Comparison of ENCODE assay signal across 10 cellular contexts in the genomic region with DNA sequence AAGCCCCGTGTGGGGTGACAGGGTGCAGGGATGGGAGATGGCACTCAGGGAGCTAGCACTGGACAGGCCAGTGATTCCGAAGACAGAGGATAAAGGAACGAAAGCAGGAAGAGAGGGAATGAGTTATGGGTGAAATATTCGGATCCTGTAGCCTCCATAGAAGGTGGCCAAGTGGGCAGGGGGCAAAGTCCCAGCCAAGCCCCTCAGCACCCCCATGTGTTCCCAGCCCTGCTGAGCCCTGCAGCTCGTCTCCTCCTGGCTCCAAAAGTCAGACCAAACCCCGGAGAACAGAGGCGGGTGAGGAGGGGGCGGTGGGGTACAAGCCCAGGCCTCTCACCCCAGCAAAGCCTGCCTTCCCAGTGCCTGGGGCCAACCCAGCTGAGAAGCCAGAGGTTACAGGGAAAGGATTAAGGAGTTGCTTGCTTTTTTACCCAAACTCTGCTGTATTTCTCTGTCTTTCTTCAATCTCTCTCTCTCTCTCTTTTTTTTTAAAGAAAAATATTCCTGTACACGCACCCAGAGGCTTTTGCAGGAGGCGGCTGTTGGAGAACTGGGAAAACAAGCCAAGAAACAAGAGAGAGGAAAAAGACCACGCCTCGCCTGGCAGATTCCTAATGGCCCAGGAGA. TPM values are rescaled to one million over a fixed set of nuclear protein-coding genes. Genes with fewer than 3 reads are reported as not detected.
DNase-seq lines count a peak whose midpoint lies in the region; ATAC-seq and TF ChIP-seq lines count a peak whose summit lies in the region.
"Had no signal": no experiment of that assay in that cellular context is flagged by ENCODE, and none has a peak within 500 bp of the region (broad histone marks: within the 10 kb centered on the region; RNA-seq: fewer than 3 reads in every experiment).

No MANE protein-coding gene starts in this region.

- TF ChIP-seq CTCF in Panc1 (IDR thresholded peaks at IDR 0.05) (no peak), esophagus squamous epithelium (IDR thresholded peaks at IDR 0.05) (no peak)

- POLR2A ChIA-PET in Panc1 (lab: Charles Lee): no interaction called here

- H3K36me3 ChIP-seq in Panc1 (ENCODE audit: control insufficient read depth, insufficient read depth, low read length): no peaks in the 10 kb centered on the region
- H3K36me3 ChIP-seq in esophagus squamous epithelium: no peaks in the 10 kb centered on the region
- no peaks in the 10 kb centered on the region for H3K36me3 ChIP-seq in muscle layer of duodenum (ENCODE audit: control insufficient read depth in 1 of 2, insufficient read depth in 2 of 2, low read length in 2 of 2)
- H3K36me3 ChIP-seq in thymus (ENCODE audit: control insufficient read depth, insufficient read depth): no peaks in the 10 kb centered on the region

- BruUV-seq in Panc1 (replicated peaks; lab: Mats Ljungman, UMichigan): no TSS peak

- 16 to 32% methylated on average over 7 of the region's 12 CpGs for WGBS in esophagus squamous epithelium, 2 donors
- WGBS in thymus: 88% methylated on average over 12 of the region's 12 CpGs

- DNase-seq in Panc1 (ENCODE audit: low read depth, low spot score) (no peak), esophagus squamous epithelium (lab: John Stamatoyannopoulos, UW) (no peak), midbrain (lab: John Stamatoyannopoulos, UW) (no peak), SHP77 (lab: John Stamatoyannopoulos, UW) (no peak)
- DNase-seq in NK-92 treated with Interleukin-12 subunit alpha and Interleukin-12 subunit beta, amount 100 ng/mL, for 24 hours (lab: John Stamatoyannopoulos, UW): no peak
- DNase-seq: activated CD4-positive, CD25-positive, alpha-beta regulatory T cell; NCI-H446 treated with DMSO at 0.1 percent for 48 hours had no signal

- intact Hi-C loops in Panc1 (cut with micrococcal nuclease; ENCODE audit: unreplicated experiment) (no loop called here), esophagus squamous epithelium (cut with DNase I) (no loop called here)

- no peak overlapping the region for H3K4me3 ChIP-seq in Panc1 (ENCODE audit: low read depth in 2 of 2, low read length in 2 of 2)
- peak overlapping the region in 3 of 4 donors; percentile 11 to 37 (median 17) for H3K4me3 ChIP-seq in esophagus squamous epithelium
- H3K4me3 ChIP-seq in muscle layer of duodenum (ENCODE audit: low read depth in 1 of 2, low read length in 2 of 2): no peak overlapping the region
- no peak overlapping the region for H3K4me3 ChIP-seq in thymus (ENCODE audit: low read length)

- peak overlapping the region; percentile 71 for H3K27ac ChIP-seq in Panc1 (ENCODE audit: low read length)
- H3K27ac ChIP-seq in esophagus squamous epithelium: peak overlapping the region; percentile 92 to 96 (median 94)
- H3K27ac ChIP-seq in muscle layer of duodenum (ENCODE audit: low read length): peak overlapping the region; percentile 30
- peak overlapping the region; percentile 72 for H3K27ac ChIP-seq in thymus (ENCODE audit: low read depth)

- in situ Hi-C loops in Panc1 (cut with HindIII; ENCODE audit: low pct_unique_long_range_greater_than_20kb, low sequenced_read_pairs): no loop called here

- H3K9me3 ChIP-seq in Panc1 (ENCODE audit: control insufficient read depth, insufficient read depth, low read depth, low read length) (no peaks in the 10 kb centered on the region), esophagus squamous epithelium (no peaks in the 10 kb centered on the region), muscle layer of duodenum (ENCODE audit: control insufficient read depth in 1 of 2, low read length in 2 of 2) (no peaks in the 10 kb centered on the region), thymus (ENCODE audit: control insufficient read depth) (no peaks in the 10 kb centered on the region)

- CTCF ChIA-PET in Panc1 (lab: Charles Lee): no interaction called here

- H3K4me1 ChIP-seq in Panc1 (ENCODE audit: control insufficient read depth, insufficient read depth, low read length) (peaks cover 13% of the 10 kb centered on the region), esophagus squamous epithelium (peaks cover 36 to 64% (median 37%) of the 10 kb centered on the region in 3 donors), muscle layer of duodenum (ENCODE audit: control insufficient read depth in 1 of 2, insufficient read depth in 2 of 2, low read length in 2 of 2) (peaks cover 16 to 19% of the 10 kb centered on the region in 2 donors), thymus (ENCODE audit: control insufficient read depth, insufficient read depth, low read length) (no peaks in the 10 kb centered on the region)

- ATAC-seq in Panc1 (0 out of 2 replicates have a peak, but pooled peaks have one; percentile 14), HG03108 (IDR thresholded peaks at IDR 0.05; ENCODE audit: unreplicated experiment) (no peak)

- no peak for TF ChIP-seq POLR2A in esophagus squamous epithelium (IDR thresholded peaks at IDR 0.05)

- no peaks in the 10 kb centered on the region for H3K27me3 ChIP-seq in Panc1 (ENCODE audit: control insufficient read depth, insufficient read depth, low read length)
- H3K27me3 ChIP-seq in esophagus squamous epithelium: no peaks in the 10 kb centered on the region
- no peaks in the 10 kb centered on the region for H3K27me3 ChIP-seq in muscle layer of duodenum (ENCODE audit: low read depth, low read length)
- no peaks in the 10 kb centered on the region for H3K27me3 ChIP-seq in thymus (ENCODE audit: control insufficient read depth, insufficient read depth)

RNA-seq across cellular contexts. Expression of gene WASF2, which starts 14.1 kb away (rescaled TPM):
- total RNA-seq in Panc1 (2021; ENCODE audit: unreplicated experiment) (121 TPM), esophagus squamous epithelium (10 to 100 TPM; 53.7 to 92.8 (median 79.8) TPM)
- 63.7 TPM for polyA plus RNA-seq in Panc1 (2012; ENCODE audit: insufficient read length)
- polyA plus RNA-seq in thymus: 47.4 TPM

Comparison
In these comparisons a context has a peak if more than half of its experiments do, and no peak if none do; other contexts are left out.
1. H3K27ac ChIP-seq: peak in every context shown above with its lines; median percentile 94 in esophagus squamous epithelium; 72 in thymus; 71 in Panc1; 30 in muscle layer of duodenum.
2. H3K4me3 ChIP-seq: peak in esophagus squamous epithelium (3 of 4); none in Panc1 (0 of 2), muscle layer of duodenum (0 of 2) and thymus (single experiment).